ENCODE assay signal across 15 cellular contexts in the genomic region with DNA sequence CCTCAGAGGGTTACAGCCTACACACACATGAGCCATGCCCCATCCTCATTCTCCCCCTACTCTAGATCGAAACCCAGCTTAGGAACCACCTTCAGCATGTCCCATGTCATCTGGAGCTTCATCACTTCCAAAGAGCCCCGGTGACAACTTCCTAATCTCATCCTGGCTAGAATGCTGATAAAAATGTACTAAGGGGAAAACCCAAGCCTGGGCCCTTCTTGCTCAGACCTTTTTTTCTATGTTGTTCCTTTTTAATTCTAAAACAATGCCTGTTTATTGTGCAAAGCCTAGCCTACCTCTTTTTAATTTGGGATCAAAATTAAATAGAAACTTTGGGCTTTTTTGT. TPM values are rescaled to one million over a fixed set of nuclear protein-coding genes. Genes with fewer than 3 reads are reported as not detected.
A peak's percentile ranks its signal among the peaks of the same experiment; 100 is the strongest.
DNase-seq lines count a peak whose midpoint lies in the region; ATAC-seq and TF ChIP-seq lines count a peak whose summit lies in the region.
"Had no signal": no experiment of that assay in that cellular context is flagged by ENCODE, and none has a peak within 500 bp of the region (broad histone marks: within the 10 kb centered on the region; RNA-seq: fewer than 3 reads in every experiment).

No MANE protein-coding gene starts in this region.

- CTCF ChIA-PET in Caco-2 (lab: Charles Lee): no interaction called here

- H3K4me3 Mint-ChIP-seq in Caco-2 (ENCODE audit: unreplicated experiment): peak overlapping the region; percentile 68
- H3K4me3 Mint-ChIP-seq in osteocyte (ENCODE audit: unreplicated experiment): peak overlapping the region; percentile 18

- no peaks in the 10 kb centered on the region for H3K27me3 ChIP-seq in Caco-2 (replicated peaks; ENCODE audit: control insufficient read depth, insufficient read depth, low read length)
- no peaks in the 10 kb centered on the region for H3K27me3 ChIP-seq in brain microvascular endothelial cell (replicated peaks)
- H3K27me3 ChIP-seq: upper lobe of left lung had no signal

- no peak for DNase-seq in Caco-2
- DNase-seq in brain microvascular endothelial cell: no peak
- no peak for DNase-seq in osteocyte (ENCODE audit: extremely low spot score, unreplicated experiment)
- DNase-seq in stimulated activated naive CD4-positive, alpha-beta T cell treated with Interleukin-2 at 50 U/mL for 16 hours (lab: John Stamatoyannopoulos, UW): no peak
- no peak for DNase-seq in kidney glomerular epithelial cell (lab: John Stamatoyannopoulos, UW)
- DNase-seq in C1 segment of cervical spinal cord (lab: John Stamatoyannopoulos, UW): no peak
- no peak for DNase-seq in NCI-H2227 (lab: John Stamatoyannopoulos, UW; ENCODE audit: unreplicated experiment)
- DNase-seq: activated effector memory CD4-positive, alpha-beta T cell treated with anti-CD3 and anti-CD28 coated beads, Interleukin-2, amount 50 U/mL, for 16 hours; DMS79 treated with DMSO at 0.1 percent for 48 hours; foreskin melanocyte; left cardiac atrium; upper lobe of left lung had no signal

- H3K27me3 Mint-ChIP-seq in Caco-2 (ENCODE audit: insufficient read depth, unreplicated experiment) (no peaks in the 10 kb centered on the region), osteocyte (ENCODE audit: unreplicated experiment) (no peaks in the 10 kb centered on the region)

- peaks cover 47% of the 10 kb centered on the region for H3K4me1 Mint-ChIP-seq in Caco-2 (ENCODE audit: low read depth, unreplicated experiment)
- peaks cover 76% of the 10 kb centered on the region for H3K4me1 Mint-ChIP-seq in osteocyte (ENCODE audit: unreplicated experiment)

- intact Hi-C loops in Caco-2 (cut with micrococcal nuclease; ENCODE audit: unreplicated experiment): loop anchor here (1.0 to 5.0 kb wide), 4 partner anchors 16 to 76 kb away; partner anchors contain the start of gene NT5E

- H3K36me3 Mint-ChIP-seq in Caco-2 (ENCODE audit: insufficient read depth, unreplicated experiment) (no peaks in the 10 kb centered on the region), osteocyte (ENCODE audit: unreplicated experiment) (no peaks in the 10 kb centered on the region)

- H3K27ac Mint-ChIP-seq in Caco-2 (ENCODE audit: unreplicated experiment) (peak overlapping the region; percentile 95), osteocyte (ENCODE audit: unreplicated experiment) (peak overlapping the region; percentile 97)

- H3K4me1 ChIP-seq in Caco-2: peaks cover 54% of the 10 kb centered on the region
- H3K4me1 ChIP-seq: prostate gland had no signal

- no peaks in the 10 kb centered on the region for H3K36me3 ChIP-seq in Caco-2 (ENCODE audit: control insufficient read depth, insufficient read depth, low read length)
- no peaks in the 10 kb centered on the region for H3K36me3 ChIP-seq in brain microvascular endothelial cell (replicated peaks)
- H3K36me3 ChIP-seq: prostate gland, upper lobe of left lung had no signal

- H3K27ac ChIP-seq in brain microvascular endothelial cell: peak overlapping the region; percentile 99
- H3K27ac ChIP-seq: KMS-11, prostate gland had no signal

- H3K4me3 ChIP-seq in Caco-2 (ENCODE audit: low read depth, low read length) (no peak overlapping the region), brain microvascular endothelial cell (ENCODE audit: low read depth, low read length) (no peak overlapping the region)
- H3K4me3 ChIP-seq: prostate gland, upper lobe of left lung had no signal

- POLR2A ChIA-PET in Caco-2 (lab: Charles Lee): no interaction called here

- H3K9me3 Mint-ChIP-seq in Caco-2 (ENCODE audit: unreplicated experiment): peaks cover 11% of the 10 kb centered on the region
- no peaks in the 10 kb centered on the region for H3K9me3 Mint-ChIP-seq in osteocyte (ENCODE audit: unreplicated experiment)

- in situ Hi-C loops in brain microvascular endothelial cell (cut with HindIII; ENCODE audit: low pct_ligation_motif_present, low sequenced_read_pairs): no loop called here

- TF ChIP-seq CTCF in Caco-2 (IDR thresholded peaks at IDR 0.05; ENCODE audit: insufficient read depth in 1 of 2, low read depth in 1 of 2, low read length in 1 of 2, severe bottlenecking in 1 of 2, unreplicated experiment in 1 of 2): no peak
- TF ChIP-seq CTCF in brain microvascular endothelial cell (IDR thresholded peaks at IDR 0.05; ENCODE audit: low read depth, low read length, missing control alignments): no peak
- no peak for TF ChIP-seq CTCF in osteocyte (IDR thresholded peaks at IDR 0.05)

- no TSS peak for BruUV-seq in Caco-2 (replicated peaks; lab: Mats Ljungman, UMichigan)

- ATAC-seq in HG02759 (IDR thresholded peaks at IDR 0.05; ENCODE audit: unreplicated experiment): peak; percentile 17

- H3K9me3 ChIP-seq in Caco-2: no peaks in the 10 kb centered on the region
- H3K9me3 ChIP-seq: prostate gland, upper lobe of left lung had no signal

RNA-seq across cellular contexts. Expression of gene NT5E, which starts 44.1 kb away (rescaled TPM):
- total RNA-seq in Caco-2 (2022) (1.0 and 1.5 TPM in 2 replicates), osteocyte (193 and 197 TPM in 2 replicates)

Comparison
In these comparisons a context has a peak if more than half of its experiments do, and no peak if none do; other contexts are left out.
1. RNA of gene NT5E, which starts 44.1 kb away (total RNA-seq): 193 to 197 TPM in osteocyte; 1.0 to 1.5 TPM in Caco-2; every median in the first group is over 10 times any median in the second.